Comparison of ENCODE assay signal across 1 cellular context in the genomic region with DNA sequence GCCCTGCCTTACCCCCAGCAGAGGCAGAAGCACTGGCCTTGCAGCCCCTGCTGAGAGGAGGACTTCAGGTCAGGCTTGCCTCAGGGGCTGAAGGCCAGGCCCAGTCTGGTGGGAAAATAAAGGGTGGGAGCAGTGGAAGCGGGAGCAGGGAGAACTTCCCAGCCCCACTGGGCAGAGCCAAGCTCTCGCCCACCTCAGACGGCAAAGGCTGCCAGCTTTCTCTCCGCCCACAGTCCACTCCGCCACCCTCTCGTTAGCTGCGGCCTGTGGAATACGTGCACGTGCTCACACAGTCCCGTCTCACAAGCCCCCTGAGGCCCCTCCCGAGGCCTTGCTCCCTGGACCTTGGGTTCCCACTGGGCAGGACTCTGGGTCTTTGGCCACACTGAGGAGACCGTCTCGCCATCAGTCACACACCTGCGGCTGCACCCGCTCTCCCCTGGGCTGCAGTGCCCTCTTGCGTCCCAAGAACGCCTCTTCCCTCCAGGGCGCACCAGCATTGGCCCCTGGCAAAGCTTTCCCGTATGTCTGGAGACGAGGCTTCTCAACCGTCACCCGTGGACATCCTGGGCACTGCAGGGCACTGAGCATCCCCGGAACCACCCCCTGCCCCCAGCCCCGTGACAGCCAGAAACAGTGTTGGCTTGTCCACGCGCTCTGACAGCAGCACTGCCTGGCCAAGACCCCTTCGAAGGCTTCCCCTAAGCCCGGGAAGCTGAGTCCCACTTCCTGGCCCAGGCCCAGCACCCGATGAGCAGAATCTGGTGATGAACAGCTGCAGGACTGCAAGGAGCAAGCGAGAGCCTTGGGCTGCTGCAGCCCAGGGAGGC.
TF ChIP-seq lines count a peak whose summit lies in the region.

No MANE protein-coding gene starts in this region.

TF ChIP-seq in HepG2, 621 proteins besides CTCF, POLR2A, EP300 and RAD21 (continued from another document and continues in another):
- TF ChIP-seq YEATS4 (CRISPR knock-in tag; IDR thresholded peaks at IDR 0.05; ENCODE audit: borderline replicate concordance) (peak; percentile 81; the same call in 1 of the 2 replicates), HCFC1 (IDR thresholded peaks at IDR 0.05; ENCODE audit: low read depth, low read length) (0 out of 2 replicates have a peak, but pooled peaks have one; percentile 13), PBX3 (CRISPR knock-in tag; IDR thresholded peaks at IDR 0.05; ENCODE audit: borderline replicate concordance) (no peak), ZNF124 (CRISPR knock-in tag; IDR thresholded peaks at IDR 0.05) (0 out of 2 replicates have a peak, but pooled peaks have one; percentile 72), PAF1 (CRISPR knock-in tag; IDR thresholded peaks at IDR 0.05) (no peak), ZNF550 (CRISPR knock-in tag; IDR thresholded peaks at IDR 0.05; ENCODE audit: borderline replicate concordance) (no peak), PATZ1 (CRISPR knock-in tag; IDR thresholded peaks at IDR 0.05) (peak; percentile 85), ZNF143 (CRISPR knock-in tag; IDR thresholded peaks at IDR 0.05) (peak; percentile 12; the same call in 1 of the 2 replicates), TGIF2 (CRISPR knock-in tag; IDR thresholded peaks at IDR 0.05) (no peak), ASH2L (IDR thresholded peaks at IDR 0.05; ENCODE audit: insufficient read length, low read depth, low read length) (peak; percentile 28), GATAD1 (CRISPR knock-in tag; IDR thresholded peaks at IDR 0.05) (peak; percentile 44), HMG20A (CRISPR knock-in tag; IDR thresholded peaks at IDR 0.05; ENCODE audit: borderline replicate concordance) (no peak), IRX3 (CRISPR knock-in tag; IDR thresholded peaks at IDR 0.05; ENCODE audit: borderline replicate concordance, low read depth) (0 out of 2 replicates have a peak, but pooled peaks have one; percentile 69), ATAD3A (CRISPR knock-in tag; IDR thresholded peaks at IDR 0.05) (no peak), ZNF644 (CRISPR knock-in tag; IDR thresholded peaks at IDR 0.05; ENCODE audit: low read depth) (peak; percentile 8; the same call in 1 of the 2 replicates), CBX5 (CRISPR knock-in tag; IDR thresholded peaks at IDR 0.05; ENCODE audit: borderline replicate concordance) (peak; percentile 70), CREB1 (IDR thresholded peaks at IDR 0.05) (no peak), CREB1 (CRISPR knock-in tag; IDR thresholded peaks at IDR 0.05) (no peak), IRF2 (CRISPR knock-in tag; IDR thresholded peaks at IDR 0.05) (peak; percentile 60; the same call in 1 of the 2 replicates), FOSL2 (CRISPR knock-in tag; IDR thresholded peaks at IDR 0.05) (peak; percentile 44; the same call in 1 of the 2 replicates), TCF7L2 (IDR thresholded peaks at IDR 0.05; ENCODE audit: low read depth, low read length) (no peak), ZC3H13 (CRISPR knock-in tag; IDR thresholded peaks at IDR 0.05) (no peak; the same call in 1 of the 2 replicates), ZNF614 (CRISPR knock-in tag; IDR thresholded peaks at IDR 0.05; ENCODE audit: borderline replicate concordance) (peak; percentile 52; the same call in 1 of the 2 replicates), REPIN1 (CRISPR knock-in tag; IDR thresholded peaks at IDR 0.05; ENCODE audit: borderline replicate concordance, low read depth) (peak; percentile 77; the same call in 1 of the 2 replicates)
- TF ChIP-seq, protein P1, sequence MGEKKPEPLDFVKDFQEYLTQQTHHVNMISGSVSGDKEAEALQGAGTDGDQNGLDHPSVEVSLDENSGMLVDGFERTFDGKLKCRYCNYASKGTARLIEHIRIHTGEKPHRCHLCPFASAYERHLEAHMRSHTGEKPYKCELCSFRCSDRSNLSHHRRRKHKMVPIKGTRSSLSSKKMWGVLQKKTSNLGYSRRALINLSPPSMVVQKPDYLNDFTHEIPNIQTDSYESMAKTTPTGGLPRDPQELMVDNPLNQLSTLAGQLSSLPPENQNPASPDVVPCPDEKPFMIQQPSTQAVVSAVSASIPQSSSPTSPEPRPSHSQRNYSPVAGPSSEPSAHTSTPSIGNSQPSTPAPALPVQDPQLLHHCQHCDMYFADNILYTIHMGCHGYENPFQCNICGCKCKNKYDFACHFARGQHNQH (CRISPR knock-in tag; IDR thresholded peaks at IDR 0.05), result peak; percentile 66; the same call in 1 of the 2 replicates
- TF ChIP-seq, protein P2, sequence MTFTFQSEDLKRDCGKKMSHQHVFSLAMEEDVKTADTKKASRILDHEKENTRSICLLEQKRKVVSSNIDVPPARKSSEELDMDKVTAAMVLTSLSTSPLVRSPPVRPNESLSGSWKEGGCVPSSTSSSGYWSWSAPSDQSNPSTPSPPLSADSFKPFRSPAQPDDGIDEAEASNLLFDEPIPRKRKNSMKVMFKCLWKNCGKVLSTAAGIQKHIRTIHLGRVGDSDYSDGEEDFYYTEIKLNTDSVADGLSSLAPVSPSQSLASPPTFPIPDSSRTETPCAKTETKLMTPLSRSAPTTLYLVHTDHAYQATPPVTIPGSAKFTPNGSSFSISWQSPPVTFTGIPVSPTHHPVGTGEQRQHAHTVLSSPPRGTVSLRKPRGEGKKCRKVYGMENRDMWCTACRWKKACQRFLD (CRISPR knock-in tag; IDR thresholded peaks at IDR 0.05; ENCODE audit: borderline replicate concordance), result no peak
- TF ChIP-seq, protein P3, sequence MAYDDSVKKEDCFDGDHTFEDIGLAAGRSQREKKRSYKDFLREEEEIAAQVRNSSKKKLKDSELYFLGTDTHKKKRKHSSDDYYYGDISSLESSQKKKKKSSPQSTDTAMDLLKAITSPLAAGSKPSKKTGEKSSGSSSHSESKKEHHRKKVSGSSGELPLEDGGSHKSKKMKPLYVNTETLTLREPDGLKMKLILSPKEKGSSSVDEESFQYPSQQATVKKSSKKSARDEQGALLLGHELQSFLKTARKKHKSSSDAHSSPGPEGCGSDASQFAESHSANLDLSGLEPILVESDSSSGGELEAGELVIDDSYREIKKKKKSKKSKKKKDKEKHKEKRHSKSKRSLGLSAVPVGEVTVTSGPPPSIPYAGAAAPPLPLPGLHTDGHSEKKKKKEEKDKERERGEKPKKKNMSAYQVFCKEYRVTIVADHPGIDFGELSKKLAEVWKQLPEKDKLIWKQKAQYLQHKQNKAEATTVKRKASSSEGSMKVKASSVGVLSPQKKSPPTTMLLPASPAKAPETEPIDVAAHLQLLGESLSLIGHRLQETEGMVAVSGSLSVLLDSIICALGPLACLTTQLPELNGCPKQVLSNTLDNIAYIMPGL (CRISPR knock-in tag; IDR thresholded peaks at IDR 0.05; ENCODE audit: borderline replicate concordance in 1 of 2, low read depth in 1 of 2), result peak; percentile 73 to 85
- TF ChIP-seq, protein P4, sequence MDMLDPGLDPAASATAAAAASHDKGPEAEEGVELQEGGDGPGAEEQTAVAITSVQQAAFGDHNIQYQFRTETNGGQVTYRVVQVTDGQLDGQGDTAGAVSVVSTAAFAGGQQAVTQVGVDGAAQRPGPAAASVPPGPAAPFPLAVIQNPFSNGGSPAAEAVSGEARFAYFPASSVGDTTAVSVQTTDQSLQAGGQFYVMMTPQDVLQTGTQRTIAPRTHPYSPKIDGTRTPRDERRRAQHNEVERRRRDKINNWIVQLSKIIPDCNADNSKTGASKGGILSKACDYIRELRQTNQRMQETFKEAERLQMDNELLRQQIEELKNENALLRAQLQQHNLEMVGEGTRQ (IDR thresholded peaks at IDR 0.05; ENCODE audit: low read depth, low read length), result no peak
- TF ChIP-seq, protein P4 (CRISPR knock-in tag; IDR thresholded peaks at IDR 0.05; ENCODE audit: borderline replicate concordance), result peak; percentile 50; the same call in 1 of the 2 replicates
- TF ChIP-seq, protein P5, sequence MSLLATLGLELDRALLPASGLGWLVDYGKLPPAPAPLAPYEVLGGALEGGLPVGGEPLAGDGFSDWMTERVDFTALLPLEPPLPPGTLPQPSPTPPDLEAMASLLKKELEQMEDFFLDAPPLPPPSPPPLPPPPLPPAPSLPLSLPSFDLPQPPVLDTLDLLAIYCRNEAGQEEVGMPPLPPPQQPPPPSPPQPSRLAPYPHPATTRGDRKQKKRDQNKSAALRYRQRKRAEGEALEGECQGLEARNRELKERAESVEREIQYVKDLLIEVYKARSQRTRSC (CRISPR knock-in tag; IDR thresholded peaks at IDR 0.05; ENCODE audit: low read depth), result peak; percentile 70; the same call in 1 of the 2 replicates
- TF ChIP-seq, protein P6, sequence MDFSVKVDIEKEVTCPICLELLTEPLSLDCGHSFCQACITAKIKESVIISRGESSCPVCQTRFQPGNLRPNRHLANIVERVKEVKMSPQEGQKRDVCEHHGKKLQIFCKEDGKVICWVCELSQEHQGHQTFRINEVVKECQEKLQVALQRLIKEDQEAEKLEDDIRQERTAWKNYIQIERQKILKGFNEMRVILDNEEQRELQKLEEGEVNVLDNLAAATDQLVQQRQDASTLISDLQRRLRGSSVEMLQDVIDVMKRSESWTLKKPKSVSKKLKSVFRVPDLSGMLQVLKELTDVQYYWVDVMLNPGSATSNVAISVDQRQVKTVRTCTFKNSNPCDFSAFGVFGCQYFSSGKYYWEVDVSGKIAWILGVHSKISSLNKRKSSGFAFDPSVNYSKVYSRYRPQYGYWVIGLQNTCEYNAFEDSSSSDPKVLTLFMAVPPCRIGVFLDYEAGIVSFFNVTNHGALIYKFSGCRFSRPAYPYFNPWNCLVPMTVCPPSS (IDR thresholded peaks at IDR 0.05), result no peak
- TF ChIP-seq, protein P7, sequence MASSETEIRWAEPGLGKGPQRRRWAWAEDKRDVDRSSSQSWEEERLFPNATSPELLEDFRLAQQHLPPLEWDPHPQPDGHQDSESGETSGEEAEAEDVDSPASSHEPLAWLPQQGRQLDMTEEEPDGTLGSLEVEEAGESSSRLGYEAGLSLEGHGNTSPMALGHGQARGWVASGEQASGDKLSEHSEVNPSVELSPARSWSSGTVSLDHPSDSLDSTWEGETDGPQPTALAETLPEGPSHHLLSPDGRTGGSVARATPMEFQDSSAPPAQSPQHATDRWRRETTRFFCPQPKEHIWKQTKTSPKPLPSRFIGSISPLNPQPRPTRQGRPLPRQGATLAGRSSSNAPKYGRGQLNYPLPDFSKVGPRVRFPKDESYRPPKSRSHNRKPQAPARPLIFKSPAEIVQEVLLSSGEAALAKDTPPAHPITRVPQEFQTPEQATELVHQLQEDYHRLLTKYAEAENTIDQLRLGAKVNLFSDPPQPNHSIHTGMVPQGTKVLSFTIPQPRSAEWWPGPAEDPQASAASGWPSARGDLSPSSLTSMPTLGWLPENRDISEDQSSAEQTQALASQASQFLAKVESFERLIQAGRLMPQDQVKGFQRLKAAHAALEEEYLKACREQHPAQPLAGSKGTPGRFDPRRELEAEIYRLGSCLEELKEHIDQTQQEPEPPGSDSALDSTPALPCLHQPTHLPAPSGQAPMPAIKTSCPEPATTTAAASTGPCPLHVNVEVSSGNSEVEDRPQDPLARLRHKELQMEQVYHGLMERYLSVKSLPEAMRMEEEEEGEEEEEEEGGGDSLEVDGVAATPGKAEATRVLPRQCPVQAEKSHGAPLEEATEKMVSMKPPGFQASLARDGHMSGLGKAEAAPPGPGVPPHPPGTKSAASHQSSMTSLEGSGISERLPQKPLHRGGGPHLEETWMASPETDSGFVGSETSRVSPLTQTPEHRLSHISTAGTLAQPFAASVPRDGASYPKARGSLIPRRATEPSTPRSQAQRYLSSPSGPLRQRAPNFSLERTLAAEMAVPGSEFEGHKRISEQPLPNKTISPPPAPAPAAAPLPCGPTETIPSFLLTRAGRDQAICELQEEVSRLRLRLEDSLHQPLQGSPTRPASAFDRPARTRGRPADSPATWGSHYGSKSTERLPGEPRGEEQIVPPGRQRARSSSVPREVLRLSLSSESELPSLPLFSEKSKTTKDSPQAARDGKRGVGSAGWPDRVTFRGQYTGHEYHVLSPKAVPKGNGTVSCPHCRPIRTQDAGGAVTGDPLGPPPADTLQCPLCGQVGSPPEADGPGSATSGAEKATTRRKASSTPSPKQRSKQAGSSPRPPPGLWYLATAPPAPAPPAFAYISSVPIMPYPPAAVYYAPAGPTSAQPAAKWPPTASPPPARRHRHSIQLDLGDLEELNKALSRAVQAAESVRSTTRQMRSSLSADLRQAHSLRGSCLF (CRISPR knock-in tag; IDR thresholded peaks at IDR 0.05; ENCODE audit: borderline replicate concordance), result no peak
